1 cellular context compared by ENCODE assay signal in genomic region chr4:121783210-121783609, GRCh38.
TF ChIP-seq lines count a peak whose summit lies in the region.

No MANE protein-coding gene starts in this region.

TF ChIP-seq in K562, 482 proteins besides CTCF, POLR2A, EP300 and RAD21 (continues in another document):
- TF ChIP-seq HDAC2 (IDR thresholded peaks at IDR 0.05) (no peak), ATF6 (CRISPR knock-in tag; IDR thresholded peaks at IDR 0.05) (no peak), TCFL5 (CRISPR knock-in tag; conservative IDR thresholded peaks at IDR 0.05) (no peak), BRD9 (IDR thresholded peaks at IDR 0.05; ENCODE audit: low read depth, partially characterized antibody) (no peak), MXD1 (CRISPR knock-in tag; IDR thresholded peaks at IDR 0.05; ENCODE audit: borderline replicate concordance, poor library complexity, severe bottlenecking) (no peak), PRMT5 (CRISPR knock-in tag; IDR thresholded peaks at IDR 0.05) (no peak), SP2 (IDR thresholded peaks at IDR 0.05; ENCODE audit: extremely low read depth, low read depth, low read length, poor library complexity, severe bottlenecking) (no peak), GATAD2A (IDR thresholded peaks at IDR 0.05) (no peak), PKNOX1 (IDR thresholded peaks at IDR 0.05) (peak; percentile 89), SNAPC5 (CRISPR knock-in tag; IDR thresholded peaks at IDR 0.05) (no peak), ZNF408 (CRISPR knock-in tag; IDR thresholded peaks at IDR 0.05; ENCODE audit: low read depth) (no peak), SIN3A (IDR thresholded peaks at IDR 0.05; ENCODE audit: borderline replicate concordance in 2 of 2, control insufficient read depth in 1 of 2, low read depth in 2 of 2, low read length in 2 of 2) (no peak), RNF219 (CRISPR knock-in tag; IDR thresholded peaks at IDR 0.05) (no peak), ZNF740 (CRISPR knock-in tag; IDR thresholded peaks at IDR 0.05) (no peak), ZNF740 (tag; IDR thresholded peaks at IDR 0.05) (no peak), BCLAF1 (IDR thresholded peaks at IDR 0.05; ENCODE audit: borderline replicate concordance in 1 of 2, control insufficient read depth in 1 of 2, low read depth in 2 of 2, low read length in 1 of 2) (no peak), HCFC1 (IDR thresholded peaks at IDR 0.05; ENCODE audit: low read depth, low read length) (no peak), EZH2 (IDR thresholded peaks at IDR 0.05; ENCODE audit: borderline replicate concordance, low read depth, low read length) (no peak), YY1 (IDR thresholded peaks at IDR 0.05; ENCODE audit: borderline replicate concordance in 1 of 3, control insufficient read depth in 1 of 3, extremely low read depth in 1 of 3, insufficient read depth in 3 of 3, insufficient read length in 1 of 3, insufficient replicate concordance in 2 of 3, low read depth in 1 of 3, low read length in 2 of 3) (no peak), ETS1 (conservative IDR thresholded peaks at IDR 0.05; ENCODE audit: control insufficient read depth, low read depth, low read length) (no peak), JUN (IDR thresholded peaks at IDR 0.05; ENCODE audit: borderline replicate concordance, low read depth, low read length) (peak; percentile 34; the same call in 1 of the 2 replicates), JUN (CRISPR knock-in tag; IDR thresholded peaks at IDR 0.05; ENCODE audit: borderline replicate concordance) (no peak), FOXJ2 (tag; IDR thresholded peaks at IDR 0.05) (no peak), MBD2 (IDR thresholded peaks at IDR 0.05; ENCODE audit: borderline replicate concordance, low read depth) (no peak), ZNF143 (CRISPR knock-in tag; IDR thresholded peaks at IDR 0.05) (no peak), GATA2 (CRISPR knock-in tag; IDR thresholded peaks at IDR 0.05) (no peak), BHLHE40 (IDR thresholded peaks at IDR 0.05; ENCODE audit: low read length) (no peak), HMGXB4 (CRISPR knock-in tag; IDR thresholded peaks at IDR 0.05) (no peak), ZNF354B (CRISPR knock-in tag; IDR thresholded peaks at IDR 0.05) (no peak), CEBPG (CRISPR knock-in tag; IDR thresholded peaks at IDR 0.05) (no peak), CEBPG (tag; conservative IDR thresholded peaks at IDR 0.05 in 1 of 2, IDR thresholded peaks at IDR 0.05 in 1 of 2) (peak in 1 of 2 experiments; percentile 55; a peak in 2 of 4 replicates), TEAD2 (tag; IDR thresholded peaks at IDR 0.05) (no peak), E4F1 (CRISPR knock-in tag; IDR thresholded peaks at IDR 0.05; ENCODE audit: borderline replicate concordance) (no peak), MAZ (CRISPR knock-in tag; conservative IDR thresholded peaks at IDR 0.05 in 1 of 2, IDR thresholded peaks at IDR 0.05 in 1 of 2) (no peak), ATF1 (CRISPR knock-in tag; IDR thresholded peaks at IDR 0.05) (no peak), ATF1 (tag; IDR thresholded peaks at IDR 0.05) (no peak), KDM2B (CRISPR knock-in tag; IDR thresholded peaks at IDR 0.05) (no peak), ATF3 (IDR thresholded peaks at IDR 0.05) (peak; percentile 81), ATF3 (CRISPR knock-in tag; conservative IDR thresholded peaks at IDR 0.05) (no peak), ZNF239 (CRISPR knock-in tag; IDR thresholded peaks at IDR 0.05) (no peak), ZNF197 (CRISPR knock-in tag; IDR thresholded peaks at IDR 0.05; ENCODE audit: low read depth) (no peak), ARID3A (IDR thresholded peaks at IDR 0.05; ENCODE audit: borderline replicate concordance, low read depth, low read length) (no peak), CEBPB (tag; IDR thresholded peaks at IDR 0.05) (no peak), CBFA2T3 (IDR thresholded peaks at IDR 0.05) (no peak), EP400 (IDR thresholded peaks at IDR 0.05) (no peak), JUND (IDR thresholded peaks at IDR 0.05; ENCODE audit: borderline replicate concordance, low read depth, low read length) (peak; percentile 37; the same call in 1 of the 2 replicates), JUND (tag; IDR thresholded peaks at IDR 0.05; ENCODE audit: borderline replicate concordance, low read depth, low read length) (no peak), ZNF217 (CRISPR knock-in tag; IDR thresholded peaks at IDR 0.05) (no peak), CREM (IDR thresholded peaks at IDR 0.05; ENCODE audit: low read depth) (no peak), ZNF57 (CRISPR knock-in tag; IDR thresholded peaks at IDR 0.05) (no peak)
